Comparison of ENCODE assay signal across 35 cellular contexts in the genomic region with DNA sequence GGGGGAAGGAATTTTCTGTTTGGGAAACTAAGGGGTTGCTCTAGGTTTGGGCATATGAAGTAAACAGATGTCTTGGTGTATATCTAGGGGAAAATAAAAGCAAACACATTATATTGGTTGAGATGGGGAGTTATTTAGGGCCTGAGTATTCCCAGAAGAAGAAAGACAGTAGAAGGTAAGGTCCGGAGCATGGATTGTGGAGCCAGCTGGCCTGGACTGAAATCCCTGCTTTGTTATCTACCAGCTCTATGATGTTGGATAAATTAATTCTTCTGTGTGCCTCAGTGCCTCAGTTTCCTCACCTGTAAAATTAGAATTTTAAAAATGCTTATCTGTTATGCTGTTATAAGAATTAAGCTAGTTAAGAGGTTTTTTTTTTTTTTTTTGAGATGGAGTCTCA.
"Had no signal": no experiment of that assay in that cellular context is flagged by ENCODE, and none has a peak within 500 bp of the region (broad histone marks: within the 10 kb centered on the region; RNA-seq: fewer than 3 reads in every experiment).

No MANE protein-coding gene starts in this region.

- DNase-seq: Karpas-422, Kasumi-1, MG63, MM.1S, MV-4-11, NCI-H1048, NCI-H1092, NCI-H1092 treated with DMSO at 0.1 percent for 48 hours, NCI-H1105, NCI-H1105 treated with DMSO at 0.1 percent for 48 hours, NCI-H1417, NCI-H1417 treated with DMSO at 0.1 percent for 48 hours, NCI-H1436, NCI-H1436 treated with DMSO at 0.1 percent for 48 hours, NCI-H146, NCI-H1694, NCI-H1694 treated with DMSO at 0.1 percent for 48 hours, NCI-H187, NCI-H187 treated with DMSO at 0.1 percent for 48 hours, NCI-H1930, NCI-H2029, NCI-H2029 treated with DMSO at 0.1 percent for 48 hours, NCI-H2081, NCI-H2081 treated with DMSO at 0.1 percent for 48 hours, NCI-H2107, NCI-H2171, NCI-H2171 treated with DMSO at 0.1 percent for 48 hours, NCI-H2227 treated with DMSO at 0.1 percent for 48 hours, NCI-H226, NCI-H345, NCI-H446, NCI-H446 treated with DMSO at 0.1 percent for 48 hours, NCI-H510A, NCI-H510A treated with DMSO at 0.1 percent for 48 hours, NCI-H524 had no signal

- H3K36me3 ChIP-seq: MG63 had no signal

- H3K9me3 ChIP-seq: MG63 had no signal

- H3K4me3 ChIP-seq: MG63 had no signal

- H3K27me3 ChIP-seq: MG63 had no signal
